8 cellular contexts compared by ENCODE assay signal in genomic region chr18:34493566-34494358, GRCh38.
A peak's percentile ranks its signal among the peaks of the same experiment; 100 is the strongest.
DNase-seq lines count a peak whose midpoint lies in the region; ATAC-seq and TF ChIP-seq lines count a peak whose summit lies in the region.

No MANE protein-coding gene starts in this region.

- ATAC-seq in GM19023 (IDR thresholded peaks at IDR 0.05; ENCODE audit: unreplicated experiment) (peak; percentile 65), HG03175 (IDR thresholded peaks at IDR 0.05; ENCODE audit: unreplicated experiment) (peak; percentile 53), SK-N-SH treated with all-trans-retinoic acid at 6 μM for 48 hours (peak; percentile 82), HG03108 (IDR thresholded peaks at IDR 0.05; ENCODE audit: unreplicated experiment) (no peak)

- H3K27me3 ChIP-seq in BJ (ENCODE audit: control insufficient read depth, insufficient read depth, low read length) = peaks cover 4% of the 10 kb centered on the region; the same call in 1 of the 2 replicates

- POLR2A ChIA-PET in BJ (lab: Charles Lee) = no interaction called here

- CTCF ChIA-PET in BJ (lab: Yijun Ruan, JAX) = no interaction called here

- TF ChIP-seq CTCF in BJ (IDR thresholded peaks at IDR 0.05; ENCODE audit: insufficient read depth, low read depth, low read length) = no peak

- peak overlapping the region; percentile 19; the same call in 1 of the 2 replicates for H3K4me3 ChIP-seq in BJ (ENCODE audit: low read depth, low read length)

- no peaks in the 10 kb centered on the region for H3K36me3 ChIP-seq in BJ (ENCODE audit: control insufficient read depth, insufficient read depth, low read length)

- DNase-seq in BJ (ENCODE audit: low read depth) = no peak
- DNase-seq in germinal center (ENCODE audit: low spot score) = peak; percentile 8
- DNase-seq in nucleus accumbens (lab: John Stamatoyannopoulos, UW) = peak in 40 of 56 donors; percentile 1 to 75 (median 40)
- no peak for DNase-seq in NK-92 (lab: John Stamatoyannopoulos, UW; ENCODE audit: unreplicated experiment)

TF ChIP-seq in SK-N-SH treated with all-trans-retinoic acid at 6 μM for 48 hours, 23 proteins besides CTCF, POLR2A, EP300 and RAD21:
- peak; percentile 45; the same call in 1 of the 2 replicates for TF ChIP-seq TSHZ2 (CRISPR knock-in tag; IDR thresholded peaks at IDR 0.05)
- TF ChIP-seq TOX (CRISPR knock-in tag; IDR thresholded peaks at IDR 0.05; ENCODE audit: borderline replicate concordance) = no peak
- TF ChIP-seq ZFP3 (CRISPR knock-in tag; IDR thresholded peaks at IDR 0.05) = no peak

Comparison
In these comparisons a context has a peak if more than half of its experiments do, and no peak if none do; other contexts are left out.
1. DNase-seq: peak in germinal center (single experiment) and nucleus accumbens (40 of 56); none in BJ (single experiment) and NK-92 (single experiment).